In genomic region chr6:119147101-119148053, GRCh38 we compare ENCODE assay signal across 8 cellular contexts.
A peak's percentile ranks its signal among the peaks of the same experiment; 100 is the strongest.
DNase-seq lines count a peak whose midpoint lies in the region; ATAC-seq and TF ChIP-seq lines count a peak whose summit lies in the region.

No MANE protein-coding gene starts in this region.

- intact Hi-C loops in prostate gland (cut with DNase I), result loop anchor here (10.0 kb wide), 2 partner anchors 567 to 827 kb away; no protein-coding TSS in a partner anchor

- 65% methylated on average over 5 of the region's 6 CpGs for WGBS in prostate gland

- H3K4me1 ChIP-seq in prostate gland (replicated peaks), result no peaks in the 10 kb centered on the region

- no peaks in the 10 kb centered on the region for H3K27me3 ChIP-seq in kidney epithelial cell (ENCODE audit: control insufficient read depth, insufficient read depth, low read length)
- no peaks in the 10 kb centered on the region for H3K27me3 ChIP-seq in prostate gland (replicated peaks; ENCODE audit: insufficient read depth)

- DNase-seq in 8988T (peak; percentile 40), OCI-M1 (lab: John Stamatoyannopoulos, UW) (peak; percentile 96), kidney epithelial cell (ENCODE audit: low read depth) (peak; percentile 95), prostate gland (ENCODE audit: low spot score) (no peak)
- peak; percentile 7 for DNase-seq in activated naive CD8-positive, alpha-beta T cell treated with anti-CD3 and anti-CD28 coated beads, Interleukin-2, amount 50 U/mL, for 16 hours (ENCODE audit: low read depth, low spot score)
- DNase-seq in stimulated activated effector memory CD8-positive, alpha-beta T cell treated with anti-CD3 and anti-CD28 coated beads, Interleukin-12 subunit alpha, Interleukin-12 subunit beta, amount 100 ng/mL, for 72 hours (ENCODE audit: low spot score in 2 of 2), result peak in 1 of 2 donors; percentile 71

- H3K9me3 ChIP-seq in prostate gland, result no peaks in the 10 kb centered on the region

- H3K36me3 ChIP-seq in kidney epithelial cell (ENCODE audit: control insufficient read depth, insufficient read depth, low read length), result no peaks in the 10 kb centered on the region
- no peaks in the 10 kb centered on the region for H3K36me3 ChIP-seq in prostate gland

- TF ChIP-seq CTCF in kidney epithelial cell (IDR thresholded peaks at IDR 0.05; ENCODE audit: insufficient read depth, low read length, poor library complexity, severe bottlenecking) (no peak), prostate gland (IDR thresholded peaks at IDR 0.05) (no peak)

- H3K4me3 ChIP-seq in kidney epithelial cell (ENCODE audit: low read depth, low read length), result no peak overlapping the region
- no peak overlapping the region for H3K4me3 ChIP-seq in prostate gland

- H3K4me1 Mint-ChIP-seq in stimulated activated effector memory CD8-positive, alpha-beta T cell treated with anti-CD3 and anti-CD28 coated beads, Interleukin-12 subunit alpha, Interleukin-12 subunit beta, amount 100 ng/mL, for 72 hours, result peaks cover 41% of the 10 kb centered on the region

- peak overlapping the region; percentile 82 for H3K27ac Mint-ChIP-seq in stimulated activated effector memory CD8-positive, alpha-beta T cell treated with anti-CD3 and anti-CD28 coated beads, Interleukin-12 subunit alpha, Interleukin-12 subunit beta, amount 100 ng/mL, for 72 hours

- peak overlapping the region; percentile 38 for H3K4me3 Mint-ChIP-seq in stimulated activated effector memory CD8-positive, alpha-beta T cell treated with anti-CD3 and anti-CD28 coated beads, Interleukin-12 subunit alpha, Interleukin-12 subunit beta, amount 100 ng/mL, for 72 hours

- H3K36me3 Mint-ChIP-seq in stimulated activated effector memory CD8-positive, alpha-beta T cell treated with anti-CD3 and anti-CD28 coated beads, Interleukin-12 subunit alpha, Interleukin-12 subunit beta, amount 100 ng/mL, for 72 hours, result no peaks in the 10 kb centered on the region

- H3K27ac ChIP-seq in prostate gland, result no peak overlapping the region

- TF ChIP-seq POLR2A in prostate gland (IDR thresholded peaks at IDR 0.05), result no peak

- ATAC-seq in GM18508 (IDR thresholded peaks at IDR 0.05; ENCODE audit: insufficient read depth, unreplicated experiment), result peak; percentile 99
- peak; percentile 100 for ATAC-seq in HG02938 (IDR thresholded peaks at IDR 0.05; ENCODE audit: unreplicated experiment)
- ATAC-seq in stimulated activated effector memory CD8-positive, alpha-beta T cell treated with anti-CD3 and anti-CD28 coated beads, Interleukin-12 subunit alpha, Interleukin-12 subunit beta, amount 100 ng/mL, for 72 hours, result peak; percentile 98

- no peaks in the 10 kb centered on the region for H3K9me3 Mint-ChIP-seq in stimulated activated effector memory CD8-positive, alpha-beta T cell treated with anti-CD3 and anti-CD28 coated beads, Interleukin-12 subunit alpha, Interleukin-12 subunit beta, amount 100 ng/mL, for 72 hours
